ENCODE assay signal across 8 cellular contexts in genomic region chr10:1109795-1110673, GRCh38. TPM values are rescaled to one million over a fixed set of nuclear protein-coding genes. Genes with fewer than 3 reads are reported as not detected.
DNase-seq lines count a peak whose midpoint lies in the region; ATAC-seq and TF ChIP-seq lines count a peak whose summit lies in the region.

No MANE protein-coding gene starts in this region.

- DNase-seq in Ammon's horn (ENCODE audit: low spot score), result peak; percentile 64
- DNase-seq in activated T-cell treated with anti-CD3 and anti-CD28 coated beads, Interleukin-2, amount 50 U/mL, for 72 hours, result peak; percentile 80 to 83
- peak; percentile 59 to 78 for DNase-seq in foreskin fibroblast
- DNase-seq in upper lobe of left lung, result peak in 1 of 2 donors; percentile 68

- peaks cover 23 to 44% of the 10 kb centered on the region in 2 donors for H3K36me3 Mint-ChIP-seq in activated T-cell treated with anti-CD3 and anti-CD28 coated beads, Interleukin-2, amount 50 U/mL, for 72 hours (ENCODE audit: insufficient read depth in 2 of 2)

- no peak for TF ChIP-seq POLR2A in upper lobe of left lung (IDR thresholded peaks at IDR 0.05)

- WGBS in upper lobe of left lung, 2 donors, result 77 to 80% methylated on average over 32 of the region's 32 CpGs

- no peaks in the 10 kb centered on the region for H3K9me3 Mint-ChIP-seq in activated T-cell treated with anti-CD3 and anti-CD28 coated beads, Interleukin-2, amount 50 U/mL, for 72 hours

- H2AFZ ChIP-seq in parathyroid adenoma, result no peak overlapping the region

- H3K4me3 Mint-ChIP-seq in activated T-cell treated with anti-CD3 and anti-CD28 coated beads, Interleukin-2, amount 50 U/mL, for 72 hours, result peak overlapping the region; percentile 53 to 68

- H3K9ac ChIP-seq in parathyroid adenoma, result no peak overlapping the region

- H3K27ac ChIP-seq in parathyroid adenoma (no peak overlapping the region), upper lobe of left lung (peak overlapping the region in 1 of 4 donors; percentile 66)

- no peaks in the 10 kb centered on the region for H3K27me3 ChIP-seq in parathyroid adenoma (ENCODE audit: control insufficient read depth, insufficient read depth, low read length)
- no peaks in the 10 kb centered on the region for H3K27me3 ChIP-seq in upper lobe of left lung

- peak overlapping the region; percentile 5 for H3K27ac Mint-ChIP-seq in activated T-cell treated with anti-CD3 and anti-CD28 coated beads, Interleukin-2, amount 50 U/mL, for 72 hours

- peaks cover 5% of the 10 kb centered on the region for H3K79me2 ChIP-seq in parathyroid adenoma

- peaks cover 44% of the 10 kb centered on the region for H3K4me1 Mint-ChIP-seq in activated T-cell treated with anti-CD3 and anti-CD28 coated beads, Interleukin-2, amount 50 U/mL, for 72 hours (ENCODE audit: low read depth)

- H3K4me2 ChIP-seq in parathyroid adenoma (ENCODE audit: low read length), result no peak overlapping the region

- H3K4me1 ChIP-seq in parathyroid adenoma (no peaks in the 10 kb centered on the region), upper lobe of left lung (peaks cover 0 to 6% (median 1%) of the 10 kb centered on the region in 4 donors)

- H3K36me3 ChIP-seq in parathyroid adenoma (ENCODE audit: control insufficient read depth, insufficient read depth, low read length), result no peaks in the 10 kb centered on the region
- peaks cover 17 to 90% (median 64%) of the 10 kb centered on the region in 4 donors for H3K36me3 ChIP-seq in upper lobe of left lung

- H3K9me3 ChIP-seq in parathyroid adenoma (ENCODE audit: control insufficient read depth, low read length), result no peaks in the 10 kb centered on the region
- no peaks in the 10 kb centered on the region for H3K9me3 ChIP-seq in upper lobe of left lung

- no peak overlapping the region for H3K4me3 ChIP-seq in foreskin fibroblast (ENCODE audit: low read depth in 1 of 2, low read length in 2 of 2)
- no peak overlapping the region for H3K4me3 ChIP-seq in parathyroid adenoma (ENCODE audit: low read depth, low read length)
- H3K4me3 ChIP-seq in upper lobe of left lung, result no peak overlapping the region

- peak; percentile 78 for ATAC-seq in GM18519 (IDR thresholded peaks at IDR 0.05; ENCODE audit: low FRiP score, unreplicated experiment)
- ATAC-seq in HG03139 (IDR thresholded peaks at IDR 0.05; ENCODE audit: unreplicated experiment), result peak; percentile 62
- peak; percentile 94 to 97 for ATAC-seq in activated T-cell treated with anti-CD3 and anti-CD28 coated beads, Interleukin-2, amount 50 U/mL, for 72 hours (replicated peaks in 1 of 2)
- peak in 1 of 2 donors; percentile 54 for ATAC-seq in upper lobe of left lung (ENCODE audit: low FRiP score in 2 of 2)

- no peak for TF ChIP-seq EP300 in upper lobe of left lung (IDR thresholded peaks at IDR 0.05)

- no peaks in the 10 kb centered on the region for H3K27me3 Mint-ChIP-seq in activated T-cell treated with anti-CD3 and anti-CD28 coated beads, Interleukin-2, amount 50 U/mL, for 72 hours (ENCODE audit: low read depth)

- TF ChIP-seq CTCF in foreskin fibroblast (IDR thresholded peaks at IDR 0.05; ENCODE audit: low read depth, low read length), result peak; percentile 51
- TF ChIP-seq CTCF in parathyroid adenoma (IDR thresholded peaks at IDR 0.05), result peak; percentile 58
- TF ChIP-seq CTCF in upper lobe of left lung (IDR thresholded peaks at IDR 0.05), result peak; percentile 41 to 56 (median 48)

TF ChIP-seq in PFSK-1, 5 proteins besides CTCF, POLR2A, EP300 and RAD21:
- TF ChIP-seq TAF1 (IDR thresholded peaks at IDR 0.05; ENCODE audit: borderline replicate concordance, insufficient read depth, low read length) (no peak), FOXP2 (optimal IDR thresholded peaks at IDR 0.05; ENCODE audit: borderline replicate concordance, extremely low read depth, extremely low read length, insufficient read depth) (peak; percentile 61)

RNA-seq across cellular contexts. Expression of gene WDR37, which starts 53.8 kb away (rescaled TPM):
- 8.9 TPM for polyA plus RNA-seq in PFSK-1 (2012; ENCODE audit: insufficient read length, low read depth)
- total RNA-seq in activated T-cell treated with anti-CD3 and anti-CD28 coated beads, Interleukin-2, amount 50 U/mL, for 72 hours, result 10 to 100 TPM; 18.1 to 18.7 TPM
- total RNA-seq in upper lobe of left lung, result 10 to 100 TPM; 18.1 to 31.4 (median 19.9) TPM
